In genomic region chr21:38766987-38767722, GRCh38 we compare ENCODE assay signal across 8 cellular contexts. TPM values are rescaled to one million over a fixed set of nuclear protein-coding genes. Genes with fewer than 3 reads are reported as not detected.
DNase-seq lines count a peak whose midpoint lies in the region; ATAC-seq and TF ChIP-seq lines count a peak whose summit lies in the region.

No MANE protein-coding gene starts in this region.

- CTCF ChIA-PET in RWPE1 (lab: Yijun Ruan, JAX): interaction anchor here (0.6 kb wide), 1 partner anchor 600 kb away, joined by 3 read pairs; no protein-coding TSS in a partner anchor
- CTCF ChIA-PET in A673 (lab: Charles Lee): no interaction called here

- TF ChIP-seq POLR2A in gastrocnemius medialis (IDR thresholded peaks at IDR 0.05): no peak

- peak; percentile 93 for ATAC-seq in HG03097 (IDR thresholded peaks at IDR 0.05; ENCODE audit: low FRiP score, unreplicated experiment)
- no peak for ATAC-seq in gastrocnemius medialis

- peak overlapping the region in 3 of 4 donors; percentile 2 to 32 (median 16) for H3K4me3 ChIP-seq in gastrocnemius medialis
- no peak overlapping the region for H3K4me3 ChIP-seq in A673 (ENCODE audit: low read depth, low read length, poor library complexity, severe bottlenecking)

- H3K27me3 ChIP-seq in gastrocnemius medialis (no peaks in the 10 kb centered on the region), A673 (replicated peaks; ENCODE audit: insufficient read depth, low read depth, low read length, poor library complexity) (no peaks in the 10 kb centered on the region)

- H3K36me3 ChIP-seq in gastrocnemius medialis (no peaks in the 10 kb centered on the region), A673 (ENCODE audit: insufficient read depth, low read length, poor library complexity, severe bottlenecking) (no peaks in the 10 kb centered on the region)

- peak; percentile 62 for DNase-seq in SIG-M5 treated with dmso at 0.1 percent for 504 hours (lab: John Stamatoyannopoulos, UW; ENCODE audit: unreplicated experiment)
- DNase-seq in SIG-M5 (lab: John Stamatoyannopoulos, UW): no peak
- DNase-seq in RWPE1 (ENCODE audit: low spot score): peak; percentile 5
- peak; percentile 31 for DNase-seq in activated naive CD8-positive, alpha-beta T cell treated with anti-CD3 and anti-CD28 coated beads, Interleukin-2, amount 50 U/mL, for 16 hours (ENCODE audit: low read depth, low spot score)
- DNase-seq in gastrocnemius medialis: no peak
- DNase-seq in A673 (ENCODE audit: low spot score): no peak
- no peak for DNase-seq in amniotic stem cell (lab: John Stamatoyannopoulos, UW)

- H3K9me3 ChIP-seq in gastrocnemius medialis (no peaks in the 10 kb centered on the region), A673 (ENCODE audit: low read depth, low read length, poor library complexity, severe bottlenecking) (no peaks in the 10 kb centered on the region)

- POLR2A ChIA-PET in RWPE1 (lab: Yijun Ruan, JAX; ENCODE audit: low non-redundant PET) (no interaction called here), A673 (lab: Charles Lee; ENCODE audit: low non-redundant PET) (no interaction called here)

- H3K27ac ChIP-seq in RWPE1 (peak overlapping the region; percentile 61), gastrocnemius medialis (no peak overlapping the region), A673 (ENCODE audit: low read depth, low read length, poor library complexity, severe bottlenecking) (no peak overlapping the region)

- BruUV-seq in A673 (replicated peaks; lab: Mats Ljungman, UMichigan): no TSS peak

- intact Hi-C loops in gastrocnemius medialis (cut with DNase I; ENCODE audit: low total_unique reads): no loop called here
- intact Hi-C loops in A673 (cut with micrococcal nuclease; ENCODE audit: unreplicated experiment): no loop called here

- in situ Hi-C loops in gastrocnemius medialis (cut with MboI; ENCODE audit: low sequenced_read_pairs in 4 of 4): no loop called here

- TF ChIP-seq CTCF in RWPE1 (conservative IDR thresholded peaks at IDR 0.05; ENCODE audit: low read depth) (no peak), gastrocnemius medialis (IDR thresholded peaks at IDR 0.05 in 4 of 5, conservative IDR thresholded peaks at IDR 0.05 in 1 of 5) (no peak), A673 (conservative IDR thresholded peaks at IDR 0.05; ENCODE audit: low read depth, low read length) (no peak)

- H3K4me1 ChIP-seq in gastrocnemius medialis (no peaks in the 10 kb centered on the region), A673 (ENCODE audit: insufficient read depth, low read length, poor library complexity, severe bottlenecking) (no peaks in the 10 kb centered on the region)

RNA-seq across cellular contexts. Expression of gene ETS2, which starts 38.6 kb away (rescaled TPM):
- 100 to 1,000 TPM in 1 of 4 donors, 10 to 100 TPM in 3; 51.5 to 136 (median 59.3) TPM for total RNA-seq in gastrocnemius medialis
- 35.1 and 45.6 TPM in 2 replicates for total RNA-seq in A673 (2021)

Comparison
In these comparisons a context has a peak if more than half of its experiments do, and no peak if none do; other contexts are left out.
1. DNase-seq: peak in SIG-M5 treated with dmso at 0.1 percent for 504 hours (single experiment), RWPE1 (single experiment) and activated naive CD8-positive, alpha-beta T cell treated with anti-CD3 and anti-CD28 coated beads, Interleukin-2, amount 50 U/mL, for 16 hours (single experiment); none in SIG-M5 (single experiment), gastrocnemius medialis (0 of 2), A673 (single experiment) and amniotic stem cell (single experiment).